In genomic region chr10:11721813-11722212, GRCh38 we compare ENCODE assay signal across 1 cellular context.
TF ChIP-seq lines count a peak whose summit lies in the region.

No MANE protein-coding gene starts in this region.

TF ChIP-seq in K562, 482 proteins besides CTCF, POLR2A, EP300 and RAD21:
- no peak for TF ChIP-seq ZBTB11 (CRISPR knock-in tag; IDR thresholded peaks at IDR 0.05)
- TF ChIP-seq PREB (CRISPR knock-in tag; IDR thresholded peaks at IDR 0.05): no peak
- TF ChIP-seq KDM1A (IDR thresholded peaks at IDR 0.05): peak; percentile 36 to 44; a peak in 2 of 4 replicates
